Comparison of ENCODE assay signal across 8 cellular contexts in the genomic region with DNA sequence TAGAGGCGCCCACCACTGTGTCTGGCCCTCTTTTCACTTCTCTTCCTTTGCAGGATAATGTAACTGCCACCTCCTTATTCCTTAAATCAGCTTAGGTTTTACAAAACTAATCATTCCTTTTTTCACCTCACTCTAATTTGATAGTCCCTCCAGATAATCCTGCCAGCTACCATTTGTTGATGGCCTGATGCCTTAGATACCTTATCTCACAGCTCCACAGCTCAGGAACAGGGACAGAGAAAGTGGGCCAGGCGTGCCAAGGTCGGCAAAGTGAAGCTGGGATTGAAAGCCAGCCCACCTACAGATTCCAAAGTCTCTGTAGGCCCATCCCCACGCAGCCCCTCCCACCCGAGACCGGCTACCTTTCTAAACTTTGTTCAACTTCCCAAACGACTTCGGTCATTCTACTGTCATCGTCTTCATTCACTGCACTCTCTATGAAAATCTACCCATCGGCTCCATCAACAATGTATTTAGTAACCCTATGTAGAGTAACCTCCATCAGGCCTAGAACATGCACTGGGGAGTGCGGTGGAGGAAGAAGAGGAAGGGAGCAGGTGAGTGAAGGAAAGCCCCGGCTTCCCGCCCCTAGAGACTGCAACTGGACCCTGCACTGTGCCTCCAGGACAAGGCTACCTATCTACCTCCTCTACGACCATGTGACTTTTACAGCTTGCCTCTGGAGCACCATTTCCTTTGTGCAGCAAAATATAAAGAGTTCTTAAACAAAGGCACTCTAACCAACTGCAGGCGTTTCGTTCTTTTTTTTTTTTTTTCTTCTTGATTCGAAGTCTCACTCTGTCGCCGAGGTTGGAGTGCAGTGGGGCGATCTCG. TPM values are rescaled to one million over a fixed set of nuclear protein-coding genes. Genes with fewer than 3 reads are reported as not detected.
DNase-seq lines count a peak whose midpoint lies in the region; ATAC-seq and TF ChIP-seq lines count a peak whose summit lies in the region.

No MANE protein-coding gene starts in this region.

- no peak overlapping the region for H3K4ac ChIP-seq in neuronal stem cell (ENCODE audit: low read length)

- H2BK5ac ChIP-seq in neuronal stem cell (ENCODE audit: low read length), result no peak overlapping the region

- H4K91ac ChIP-seq in neuronal stem cell (ENCODE audit: low read depth, low read length, poor library complexity), result no peak overlapping the region

- no peak overlapping the region for H3K14ac ChIP-seq in neuronal stem cell (ENCODE audit: low read length)

- H2BK12ac ChIP-seq in neuronal stem cell (ENCODE audit: low read length), result no peak overlapping the region

- no peak overlapping the region for H2BK120ac ChIP-seq in neuronal stem cell (ENCODE audit: low read depth, low read length)

- H3K27me3 ChIP-seq in OCI-LY3 (ENCODE audit: low read depth, low read length), result no peaks in the 10 kb centered on the region
- no peaks in the 10 kb centered on the region for H3K27me3 ChIP-seq in neuronal stem cell (ENCODE audit: control insufficient read depth in 3 of 3, insufficient read depth in 3 of 3, low read depth in 1 of 3, low read length in 3 of 3)

- peak overlapping the region; percentile 18 for H3K18ac ChIP-seq in neuronal stem cell (ENCODE audit: low read length)

- peak overlapping the region; percentile 11 for H2AK5ac ChIP-seq in neuronal stem cell (ENCODE audit: low read depth, low read length)

- no peak overlapping the region for H3K23ac ChIP-seq in neuronal stem cell (ENCODE audit: low read depth, low read length, poor library complexity)

- no CpG with 5 or more reads among the region's 21 CpGs for whole genome bisulfite sequencing in neuronal stem cell (ENCODE audit: extremely low coverage in 2 of 2, insufficient read length in 2 of 2, insufficient replicate concordance in 1 of 2), 2 donors

- H2AFZ ChIP-seq in OCI-LY3 (ENCODE audit: low read depth, low read length), result 0 out of 2 replicates have a peak overlapping the region, but pooled peaks have one; percentile 54
- H2AFZ ChIP-seq in neuronal stem cell (ENCODE audit: low read length), result peak overlapping the region; percentile 99

- H3K4me2 ChIP-seq in OCI-LY3 (ENCODE audit: low read length) (peak overlapping the region; percentile 88), neuronal stem cell (ENCODE audit: insufficient read depth, low read length, poor library complexity, severe bottlenecking) (peak overlapping the region; percentile 50)

- H4K8ac ChIP-seq in neuronal stem cell (ENCODE audit: low read depth, low read length), result no peak overlapping the region

- H3K9me3 ChIP-seq in OCI-LY3 (ENCODE audit: insufficient read depth, low read length) (no peaks in the 10 kb centered on the region), neuronal stem cell (replicated peaks in 1 of 2; ENCODE audit: control insufficient read depth in 2 of 2, insufficient read depth in 1 of 2, low read depth in 1 of 2, low read length in 2 of 2) (no peaks in the 10 kb centered on the region)

- H3K4me3 ChIP-seq in OCI-LY3 (ENCODE audit: low read length), result peak overlapping the region; percentile 89
- H3K4me3 ChIP-seq in epithelial cell of esophagus (ENCODE audit: low read length), result peak overlapping the region; percentile 80
- H3K4me3 ChIP-seq in neuronal stem cell (ENCODE audit: low read length in 2 of 2), result peak overlapping the region in 1 of 2 donors; percentile 87

- H3K9ac ChIP-seq in OCI-LY3 (ENCODE audit: low read length) (peak overlapping the region; percentile 88), neuronal stem cell (ENCODE audit: low read depth, low read length, poor library complexity) (no peak overlapping the region)

- peaks cover 12% of the 10 kb centered on the region for H3K4me1 ChIP-seq in OCI-LY3 (ENCODE audit: low read length)
- peaks cover 9 to 14% of the 10 kb centered on the region in 2 donors for H3K4me1 ChIP-seq in neuronal stem cell (ENCODE audit: control insufficient read depth in 2 of 2, insufficient read depth in 1 of 2, low read depth in 1 of 2, low read length in 2 of 2)

- DNase-seq in NCI-H2227 (lab: John Stamatoyannopoulos, UW; ENCODE audit: unreplicated experiment) (peak; percentile 1), NCI-H2227 treated with DMSO at 0.1 percent for 48 hours (lab: John Stamatoyannopoulos, UW) (no peak), epithelial cell of esophagus (ENCODE audit: low read depth) (peak; percentile 8), neuronal stem cell (ENCODE audit: low spot score) (no peak), KG1 (lab: John Stamatoyannopoulos, UW) (no peak), NCI-H2171 (lab: John Stamatoyannopoulos, UW) (no peak)

- peaks cover 10% of the 10 kb centered on the region; the same call in 1 of the 2 replicates for H3K79me2 ChIP-seq in OCI-LY3 (ENCODE audit: low read length)

- no peaks in the 10 kb centered on the region for H3K79me1 ChIP-seq in neuronal stem cell (ENCODE audit: low read depth, low read length)

- H3K36me3 ChIP-seq in OCI-LY3 (replicated peaks; ENCODE audit: low read depth, low read length) (no peaks in the 10 kb centered on the region), neuronal stem cell (replicated peaks in 1 of 2; ENCODE audit: control insufficient read depth in 2 of 2, insufficient read depth in 2 of 2, low read length in 2 of 2) (peaks cover 10 to 35% of the 10 kb centered on the region in 2 donors)

- no peak overlapping the region for H2BK15ac ChIP-seq in neuronal stem cell (ENCODE audit: low read length)

- H3K27ac ChIP-seq in OCI-LY3 (ENCODE audit: low read length), result no peak overlapping the region
- H3K27ac ChIP-seq in neuronal stem cell (replicated peaks; ENCODE audit: low read length), result no peak overlapping the region

- TF ChIP-seq CTCF in OCI-LY3 (IDR thresholded peaks at IDR 0.05; ENCODE audit: low read depth, low read length) (no peak), epithelial cell of esophagus (IDR thresholded peaks at IDR 0.05; ENCODE audit: insufficient read depth, low read depth, low read length, missing control alignments) (no peak)

- no peak for ATAC-seq in HG02623 (IDR thresholded peaks at IDR 0.05; ENCODE audit: unreplicated experiment)

- H4K20me1 ChIP-seq in OCI-LY3 (ENCODE audit: insufficient read depth, low read length), result no peaks in the 10 kb centered on the region

RNA-seq across cellular contexts. Expression of a gene that starts 1.5 kb away (rescaled TPM):
- 23.4 TPM for polyA plus RNA-seq in neuronal stem cell (2013, experiment 1 of 2)
- 23.4 TPM for polyA plus RNA-seq in neuronal stem cell (2013, experiment 2 of 2)

RNA-seq across cellular contexts. Expression of a gene that starts 28.1 kb away (rescaled TPM):
- polyA plus RNA-seq in neuronal stem cell (2013, experiment 1 of 2), result 8.8 TPM
- polyA plus RNA-seq in neuronal stem cell (2013, experiment 2 of 2), result 10.2 TPM

Comparison
In these comparisons a context has a peak if more than half of its experiments do, and no peak if none do; other contexts are left out.
1. DNase-seq: peak in NCI-H2227 (single experiment) and epithelial cell of esophagus (single experiment); none in NCI-H2227 treated with DMSO at 0.1 percent for 48 hours (single experiment), neuronal stem cell (single experiment), KG1 (single experiment) and NCI-H2171 (single experiment).